ENCODE assay signal across 9 cellular contexts in the genomic region with DNA sequence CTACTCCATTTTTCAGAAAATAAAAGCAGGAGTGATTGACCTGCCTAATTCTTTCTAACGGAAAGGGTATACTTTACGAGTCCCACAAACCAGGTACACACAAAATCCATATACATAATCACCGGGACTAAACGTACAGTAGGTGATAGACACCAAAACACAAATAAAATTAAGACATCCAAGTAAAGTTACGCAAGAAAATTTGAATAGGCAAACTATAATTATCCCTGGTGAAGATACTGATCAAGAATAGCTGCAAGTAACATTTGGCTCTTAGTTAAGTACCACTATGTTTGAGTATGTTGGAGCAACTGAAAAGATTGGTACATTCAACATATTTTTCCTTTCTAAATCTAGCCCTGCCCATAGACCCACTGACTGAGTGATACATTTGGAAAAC. TPM values are rescaled to one million over a fixed set of nuclear protein-coding genes. Genes with fewer than 3 reads are reported as not detected.
DNase-seq lines count a peak whose midpoint lies in the region; TF ChIP-seq lines count a peak whose summit lies in the region.
"Had no signal": no experiment of that assay in that cellular context is flagged by ENCODE, and none has a peak within 500 bp of the region (broad histone marks: within the 10 kb centered on the region; RNA-seq: fewer than 3 reads in every experiment).

No MANE protein-coding gene starts in this region.

- peak overlapping the region; percentile 96 for H3K4me3 Mint-ChIP-seq in HFFc6

- no peak overlapping the region for H3K56ac ChIP-seq in mesendoderm (ENCODE audit: low read length)

- intact Hi-C loops in tibial artery (cut with DNase I; ENCODE audit: low total_unique reads): no loop called here

- peaks cover 17% of the 10 kb centered on the region for H3K79me2 ChIP-seq in mesendoderm (ENCODE audit: control insufficient read depth, insufficient read depth, low read length)

- H3K27me3 Mint-ChIP-seq in HFFc6 (ENCODE audit: insufficient read depth): peaks cover 2% of the 10 kb centered on the region; the same call in 1 of the 2 replicates

- in situ Hi-C loops in astrocyte of the cerebellum (cut with HindIII; ENCODE audit: low sequenced_read_pairs): no loop called here

- H2AK5ac ChIP-seq in mesendoderm (ENCODE audit: low read length): no peak overlapping the region

- H3K27me3 ChIP-seq in BE2C (no peaks in the 10 kb centered on the region), mesendoderm (ENCODE audit: insufficient read depth, low read length, poor library complexity) (no peaks in the 10 kb centered on the region), tibial artery (no peaks in the 10 kb centered on the region)
- H3K27me3 ChIP-seq: sigmoid colon had no signal

- peaks cover 21% of the 10 kb centered on the region; the same call in 1 of the 2 replicates for H3K36me3 Mint-ChIP-seq in HFFc6 (ENCODE audit: low read depth)

- no peak overlapping the region for H3K4me2 ChIP-seq in mesendoderm (ENCODE audit: low read length)

- peaks cover 30% of the 10 kb centered on the region for H3K36me3 ChIP-seq in BE2C
- no peaks in the 10 kb centered on the region for H3K36me3 ChIP-seq in mesendoderm (ENCODE audit: control insufficient read depth, insufficient read depth, low read length)
- H3K36me3 ChIP-seq in tibial artery: peaks cover 10 to 14% (median 10%) of the 10 kb centered on the region in 3 donors

- DNase-seq in BE2C: no peak
- DNase-seq in HFFc6: no peak
- no peak for DNase-seq in astrocyte of the cerebellum (ENCODE audit: low read depth)
- no peak for DNase-seq in mesendoderm
- DNase-seq in NCI-H748 (lab: John Stamatoyannopoulos, UW; ENCODE audit: unreplicated experiment): no peak
- no peak for DNase-seq in NCI-H69 (lab: John Stamatoyannopoulos, UW)
- DNase-seq in tibial artery: no peak
- no peak for DNase-seq in HEK293T (ENCODE audit: extremely low spot score)
- DNase-seq: sigmoid colon had no signal

- H3K18ac ChIP-seq in mesendoderm (ENCODE audit: low read length): no peak overlapping the region

- CTCF ChIA-PET in HEK293T (lab: Yijun Ruan, JAX): interaction anchor here (0.6 kb wide), 1 partner anchor 14 kb away, joined by 3 read pairs; no protein-coding TSS in a partner anchor

- H3K27ac Mint-ChIP-seq in HFFc6: peak overlapping the region; percentile 14; the same call in 1 of the 2 replicates

- TF ChIP-seq CTCF in BE2C (IDR thresholded peaks at IDR 0.05; ENCODE audit: low read depth, low read length) (no peak), HFFc6 (IDR thresholded peaks at IDR 0.05) (no peak), astrocyte of the cerebellum (IDR thresholded peaks at IDR 0.05; ENCODE audit: low read depth, low read length, missing control alignments) (no peak), tibial artery (IDR thresholded peaks at IDR 0.05) (no peak)

- H3K4me3 ChIP-seq in BE2C (ENCODE audit: low read depth, low read length) (peak overlapping the region; percentile 81), astrocyte of the cerebellum (ENCODE audit: low read depth, low read length) (peak overlapping the region; percentile 73), mesendoderm (ENCODE audit: low read length) (no peak overlapping the region), tibial artery (no peak overlapping the region)

- H3K4ac ChIP-seq in mesendoderm (ENCODE audit: low read depth, low read length): no peak overlapping the region

- no peak overlapping the region for H2BK120ac ChIP-seq in mesendoderm (ENCODE audit: low read depth, low read length)

- peak overlapping the region; percentile 35 for H3K9ac ChIP-seq in mesendoderm (ENCODE audit: low read length)

- H3K9me3 Mint-ChIP-seq in HFFc6: no peaks in the 10 kb centered on the region

- POLR2A ChIA-PET in HEK293T (lab: Yijun Ruan, JAX): no interaction called here

- H2BK15ac ChIP-seq in mesendoderm (replicated peaks; ENCODE audit: low read depth): no peak overlapping the region

- H3K9me3 ChIP-seq in BE2C (no peaks in the 10 kb centered on the region), tibial artery (no peaks in the 10 kb centered on the region)
- H3K9me3 ChIP-seq: sigmoid colon had no signal

- H4K8ac ChIP-seq in mesendoderm (ENCODE audit: low read depth, low read length): no peak overlapping the region

- peaks cover 3% of the 10 kb centered on the region for H3K79me1 ChIP-seq in mesendoderm (ENCODE audit: low read length)

- H2BK5ac ChIP-seq in mesendoderm (ENCODE audit: low read length): no peak overlapping the region

- H3K23ac ChIP-seq in mesendoderm (ENCODE audit: low read length): no peak overlapping the region

- peaks cover 59% of the 10 kb centered on the region for H3K4me1 Mint-ChIP-seq in HFFc6 (ENCODE audit: low read depth)

- WGBS in mesendoderm (ENCODE audit: extremely low coverage, insufficient coverage, low lambda C conversion rate): no CpG with 5 or more reads among the region's 5 CpGs

- H3K4me1 ChIP-seq in BE2C (no peaks in the 10 kb centered on the region; the same call in 1 of the 2 replicates), mesendoderm (ENCODE audit: control insufficient read depth, low read depth, low read length) (peaks cover 4% of the 10 kb centered on the region), tibial artery (peaks cover 0 to 45% (median 17%) of the 10 kb centered on the region in 4 donors)

- H4K5ac ChIP-seq in mesendoderm (ENCODE audit: low read length): no peak overlapping the region

- H3K27ac ChIP-seq in mesendoderm (ENCODE audit: low read depth, low read length) (no peak overlapping the region), tibial artery (no peak overlapping the region)

TF ChIP-seq in HEK293T, 16 proteins besides CTCF, POLR2A, EP300 and RAD21:
- TF ChIP-seq SP1 (IDR thresholded peaks at IDR 0.05) (no peak), ARNT (IDR thresholded peaks at IDR 0.05) (no peak), SUZ12 (IDR thresholded peaks at IDR 0.05) (no peak), TARDBP (IDR thresholded peaks at IDR 0.05) (no peak), NFRKB (IDR thresholded peaks at IDR 0.05) (no peak), FOXA1 (IDR thresholded peaks at IDR 0.05) (no peak), FOXM1 (IDR thresholded peaks at IDR 0.05; ENCODE audit: borderline replicate concordance) (no peak), CTBP1 (IDR thresholded peaks at IDR 0.05; ENCODE audit: borderline replicate concordance) (no peak), ZNF384 (IDR thresholded peaks at IDR 0.05) (no peak), LEF1 (IDR thresholded peaks at IDR 0.05; ENCODE audit: borderline replicate concordance) (no peak), L3MBTL2 (conservative IDR thresholded peaks at IDR 0.05) (no peak), FOXK2 (IDR thresholded peaks at IDR 0.05) (no peak), ELF4 (IDR thresholded peaks at IDR 0.05) (no peak), BHLHE40 (IDR thresholded peaks at IDR 0.05; ENCODE audit: borderline replicate concordance) (no peak), HDGF (IDR thresholded peaks at IDR 0.05; ENCODE audit: borderline replicate concordance) (no peak)
- TF ChIP-seq, protein P1, sequence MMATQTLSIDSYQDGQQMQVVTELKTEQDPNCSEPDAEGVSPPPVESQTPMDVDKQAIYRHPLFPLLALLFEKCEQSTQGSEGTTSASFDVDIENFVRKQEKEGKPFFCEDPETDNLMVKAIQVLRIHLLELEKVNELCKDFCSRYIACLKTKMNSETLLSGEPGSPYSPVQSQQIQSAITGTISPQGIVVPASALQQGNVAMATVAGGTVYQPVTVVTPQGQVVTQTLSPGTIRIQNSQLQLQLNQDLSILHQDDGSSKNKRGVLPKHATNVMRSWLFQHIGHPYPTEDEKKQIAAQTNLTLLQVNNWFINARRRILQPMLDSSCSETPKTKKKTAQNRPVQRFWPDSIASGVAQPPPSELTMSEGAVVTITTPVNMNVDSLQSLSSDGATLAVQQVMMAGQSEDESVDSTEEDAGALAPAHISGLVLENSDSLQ (IDR thresholded peaks at IDR 0.05): no peak
TF ChIP-seq in HEK293T: peak in this region for 0.

RNA-seq across cellular contexts. Expression of gene HELZ, which starts 1.7 kb away (rescaled TPM):
- polyA plus RNA-seq in BE2C (2012; ENCODE audit: insufficient read depth, insufficient read length, low read depth): 5.9 TPM
- total RNA-seq in HFFc6 (2021; fragmentation: NEBNext Ultra II Directional; extraction: Animal tissue kit (Norgen Biotek cat#: 25700)): 10 to 100 TPM; 36.0 to 46.2 (median 38.4) TPM
- 16.0 TPM for polyA plus RNA-seq in mesendoderm (2013, experiment 1 of 2)
- 14.8 TPM for polyA plus RNA-seq in mesendoderm (2013, experiment 2 of 2)

Comparison
In these comparisons a context has a peak if more than half of its experiments do, and no peak if none do; other contexts are left out.
1. H3K4me3 ChIP-seq: peak in BE2C (single experiment) and astrocyte of the cerebellum (single experiment); none in mesendoderm (single experiment) and tibial artery (0 of 2).